ENCODE assay signal across 25 cellular contexts in the genomic region with DNA sequence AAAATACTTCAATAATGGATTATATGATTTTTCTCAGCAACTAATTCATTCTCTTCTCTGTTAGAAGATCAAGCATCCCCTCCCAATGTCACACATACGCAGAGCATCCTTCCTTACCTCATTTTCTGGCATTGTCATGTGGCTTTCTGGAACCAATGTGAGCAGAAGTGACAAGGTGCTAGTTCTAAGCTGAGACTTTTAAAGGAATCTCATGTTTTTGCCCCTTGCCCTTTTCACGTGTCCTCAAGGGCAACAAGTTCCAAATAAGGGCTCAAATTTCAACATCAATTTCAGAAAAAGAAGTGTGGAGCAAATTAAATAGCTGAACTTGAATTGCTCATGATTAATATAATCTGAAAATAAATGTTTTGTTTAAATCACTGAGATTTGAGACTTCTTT. TPM values are rescaled to one million over a fixed set of nuclear protein-coding genes. Genes with fewer than 3 reads are reported as not detected.
"Had no signal": no experiment of that assay in that cellular context is flagged by ENCODE, and none has a peak within 500 bp of the region (broad histone marks: within the 10 kb centered on the region; RNA-seq: fewer than 3 reads in every experiment).

No MANE protein-coding gene starts in this region.

- H3K27me3 ChIP-seq: SJSA1 had no signal

- H3K36me3 ChIP-seq: SJSA1 had no signal

- H3K27ac ChIP-seq: KMS-11, SJSA1, SK-N-MC had no signal

- H3K4me2 ChIP-seq: KMS-11 had no signal

- DNase-seq: Kasumi-1, MM.1S, NCI-H1092 treated with DMSO at 0.1 percent for 48 hours, NCI-H1436, NCI-H187, NCI-H2029, NCI-H2081 treated with DMSO at 0.1 percent for 48 hours, NCI-H2171, NCI-H226, NCI-H446, NCI-H510A, NCI-H524 treated with DMSO at 0.1 percent for 48 hours, NCI-H69, NCI-H774, Right ventricle myocardium superior, RPMI8226, SIG-M5 had no signal

- ATAC-seq: K562 had no signal

- H3K4me3 ChIP-seq: K562, SJSA1, SK-N-MC had no signal

- FAIRE-seq: K562, RCC 7860 had no signal

- H3K9me3 ChIP-seq: SJSA1 had no signal

- H3K9ac ChIP-seq: KMS-11 had no signal

- H3K4me1 ChIP-seq: SJSA1 had no signal

RNA-seq across cellular contexts. Expression of gene PRR20A, which starts 4.6 kb away (rescaled TPM):
- total RNA-seq: HT1080, K562, M059J, Right ventricle myocardium superior, SJSA1 had no signal
- polyA plus RNA-seq: IgD-negative memory B cell, K562 had no signal

RNA-seq across cellular contexts. Expression of gene PRR20B, which starts 11.2 kb away (rescaled TPM):
- total RNA-seq: HT1080, K562, M059J, Right ventricle myocardium superior, SJSA1 had no signal
- polyA plus RNA-seq: IgD-negative memory B cell, K562 had no signal

RNA-seq across cellular contexts. Expression of gene PRR20C, which starts 17.8 kb away (rescaled TPM):
- total RNA-seq: HT1080, K562, M059J, Right ventricle myocardium superior, SJSA1 had no signal
- polyA plus RNA-seq: IgD-negative memory B cell, K562 had no signal

RNA-seq across cellular contexts. Expression of gene PRR20D, which starts 24.3 kb away (rescaled TPM):
- total RNA-seq: HT1080, K562, M059J, Right ventricle myocardium superior, SJSA1 had no signal
- polyA plus RNA-seq: IgD-negative memory B cell, K562 had no signal

RNA-seq across cellular contexts. Expression of gene PRR20E, which starts 30.9 kb away (rescaled TPM):
- total RNA-seq: HT1080, K562, M059J, Right ventricle myocardium superior, SJSA1 had no signal
- polyA plus RNA-seq: IgD-negative memory B cell, K562 had no signal
